19 cellular contexts compared by ENCODE assay signal in the genomic region with DNA sequence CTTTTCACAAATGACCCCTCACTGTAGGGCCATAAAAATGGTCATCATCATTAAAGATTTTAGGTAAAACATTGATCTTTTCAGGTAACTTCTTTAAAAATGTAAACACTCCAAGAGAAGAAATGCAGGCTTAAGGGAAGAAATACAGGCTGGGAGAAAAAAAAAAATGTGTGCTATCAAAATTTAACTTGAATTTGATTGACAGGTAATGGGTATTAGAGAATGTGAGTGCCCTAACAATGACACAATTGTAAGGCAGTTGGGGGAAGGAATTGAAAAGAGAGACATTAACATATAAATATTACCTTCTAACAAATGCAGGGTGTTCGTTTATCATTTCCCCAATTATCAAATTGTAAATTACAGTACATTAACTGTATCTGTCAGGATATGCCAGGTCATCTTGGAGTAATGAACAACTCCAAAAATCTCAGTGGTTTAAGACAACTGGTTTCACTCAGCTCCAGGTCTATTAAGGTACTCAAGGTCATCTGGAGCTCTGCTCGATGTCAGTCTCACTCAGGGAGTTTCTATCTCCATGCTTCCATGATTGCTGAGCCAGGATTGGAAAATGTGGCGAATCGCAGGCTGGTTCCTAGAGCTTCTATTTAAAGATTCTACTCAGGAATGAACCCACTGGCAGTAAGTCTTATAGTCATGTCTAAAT. TPM values are rescaled to one million over a fixed set of nuclear protein-coding genes. Genes with fewer than 3 reads are reported as not detected.
DNase-seq lines count a peak whose midpoint lies in the region; ATAC-seq, FAIRE-seq and TF ChIP-seq lines count a peak whose summit lies in the region.
"Had no signal": no experiment of that assay in that cellular context is flagged by ENCODE, and none has a peak within 500 bp of the region (broad histone marks: within the 10 kb centered on the region; RNA-seq: fewer than 3 reads in every experiment).

No MANE protein-coding gene starts in this region.

- no peaks in the 10 kb centered on the region for H3K4me1 Mint-ChIP-seq in glutamatergic neuron (ENCODE audit: low read depth, unreplicated experiment)

- no peak for TF ChIP-seq RAD21 in K562 (CRISPR knock-in tag; conservative IDR thresholded peaks at IDR 0.05 in 1 of 2, IDR thresholded peaks at IDR 0.05 in 1 of 2)

- H3K9me3 ChIP-seq in K562 (replicated peaks; ENCODE audit: control insufficient read depth, insufficient read depth, low read depth, low read length) (no peaks in the 10 kb centered on the region), tibial artery (no peaks in the 10 kb centered on the region)
- H3K9me3 ChIP-seq: A549 had no signal

- no peak for TF ChIP-seq CTCF in K562 (IDR thresholded peaks at IDR 0.05 in 2 of 3, conservative IDR thresholded peaks at IDR 0.05 in 1 of 3; ENCODE audit: insufficient read depth in 2 of 3, low read depth in 1 of 3, low read length in 3 of 3)
- no peak for TF ChIP-seq CTCF in tibial artery (IDR thresholded peaks at IDR 0.05)
- TF ChIP-seq CTCF in glutamatergic neuron (IDR thresholded peaks at IDR 0.05; ENCODE audit: partially characterized antibody, unreplicated experiment), result no peak

- no peak overlapping the region for H2AFZ ChIP-seq in K562 (ENCODE audit: low read depth, low read length)

- POLR2A ChIA-PET in HEK293T (lab: Yijun Ruan, JAX) (no interaction called here), K562 (lab: Yijun Ruan, JAX) (no interaction called here)

- H3K4me3 Mint-ChIP-seq in glutamatergic neuron (ENCODE audit: unreplicated experiment), result no peak overlapping the region
- H3K4me3 Mint-ChIP-seq: CD14-positive monocyte; CD8-positive, alpha-beta T cell; H9 had no signal

- CTCF ChIA-PET in HEK293T (lab: Yijun Ruan, JAX), result no interaction called here
- CTCF ChIA-PET in K562 (lab: Yijun Ruan, JAX; ENCODE audit: low intra/inter-chr PET ratio), result no interaction called here

- no peak for TF ChIP-seq EP300 in K562 (IDR thresholded peaks at IDR 0.05; ENCODE audit: low read length)

- in situ Hi-C loops in K562 (cut with MboI), result no loop called here

- H3K36me3 ChIP-seq in K562 (ENCODE audit: control insufficient read depth, insufficient read depth, low read length) (no peaks in the 10 kb centered on the region), tibial artery (peaks cover 10 to 19% (median 17%) of the 10 kb centered on the region in 3 donors)

- ATAC-seq in K562 (no peak), left cardiac atrium (peak; percentile 61 to 76), HG02870 (IDR thresholded peaks at IDR 0.05; ENCODE audit: unreplicated experiment) (no peak)
- ATAC-seq: A549; CD8-positive, alpha-beta T cell had no signal

- no peak overlapping the region for H3K27ac Mint-ChIP-seq in glutamatergic neuron (ENCODE audit: unreplicated experiment)
- H3K27ac Mint-ChIP-seq: CD14-positive monocyte; CD8-positive, alpha-beta T cell had no signal

- TF ChIP-seq POLR2A in K562 (conservative IDR thresholded peaks at IDR 0.05), result no peak

- H3K4me1 ChIP-seq in K562 (replicated peaks in 1 of 2; ENCODE audit: control insufficient read depth in 2 of 2, insufficient read depth in 2 of 2, low read length in 2 of 2), result no peaks in the 10 kb centered on the region
- peaks cover 0 to 40% (median 0%) of the 10 kb centered on the region in 4 donors for H3K4me1 ChIP-seq in tibial artery

- no peak overlapping the region for H3K9ac ChIP-seq in K562 (ENCODE audit: insufficient read depth in 1 of 2, low read depth in 2 of 2, low read length in 2 of 2)

- H3K27me3 ChIP-seq in K562 (ENCODE audit: control insufficient read depth in 2 of 2, insufficient read depth in 2 of 2, low read length in 2 of 2) (no peaks in the 10 kb centered on the region), tibial artery (no peaks in the 10 kb centered on the region)

- H3K4me3 ChIP-seq in K562 (no peak overlapping the region), tibial artery (no peak overlapping the region)
- H3K4me3 ChIP-seq: A549 had no signal

- DNase-seq in HEK293T (ENCODE audit: extremely low spot score) (no peak), K562 (ENCODE audit: extremely low read depth in 1 of 4, low spot score in 3 of 4) (no peak), left cardiac atrium (no peak), tibial artery (no peak), glutamatergic neuron (no peak)
- DNase-seq: CD8-positive, alpha-beta T cell; COR-L47; DMS153; DMS79 treated with DMSO at 0.1 percent for 48 hours; EL; GOT3; H9 had no signal

- intact Hi-C loops in K562 (cut with micrococcal nuclease) (no loop called here), left cardiac atrium (cut with DNase I) (no loop called here), tibial artery (cut with DNase I; ENCODE audit: low total_unique reads) (no loop called here)

- no peaks in the 10 kb centered on the region for H3K9me1 ChIP-seq in K562 (ENCODE audit: control insufficient read depth, insufficient read depth, low read length)

- H3K27ac ChIP-seq in K562 (ENCODE audit: extremely low read depth, low read depth, low read length), result no peak overlapping the region
- peak overlapping the region; percentile 5 to 21 for H3K27ac ChIP-seq in tibial artery
- H3K27ac ChIP-seq: A549 had no signal

- H3K9me3 Mint-ChIP-seq in glutamatergic neuron (ENCODE audit: unreplicated experiment), result no peaks in the 10 kb centered on the region
- H3K9me3 Mint-ChIP-seq: CD14-positive monocyte; CD8-positive, alpha-beta T cell; H9 had no signal

- no peaks in the 10 kb centered on the region for H3K36me3 Mint-ChIP-seq in glutamatergic neuron (ENCODE audit: unreplicated experiment)
- H3K36me3 Mint-ChIP-seq: CD14-positive monocyte; CD8-positive, alpha-beta T cell had no signal

- no peak for FAIRE-seq in K562 (lab: Jason Lieb, UNC)
- FAIRE-seq: A549, D721Med, G401.6, GM12892, HTR-8/SVneo had no signal

- BruUV-seq in K562 (replicated peaks; lab: Mats Ljungman, UMichigan), result no TSS peak

- no peak overlapping the region for H3K4me2 ChIP-seq in K562 (ENCODE audit: insufficient read depth, low read length)
- H3K4me2 ChIP-seq: A549 had no signal

- no peaks in the 10 kb centered on the region for H3K79me2 ChIP-seq in K562 (ENCODE audit: control insufficient read depth, insufficient read depth, low read length)

- WGBS in K562 (ENCODE audit: insufficient coverage, low coverage, missing lambda C conversion rate), result 5% methylated on average over 4 of the region's 4 CpGs

- H3K27me3 Mint-ChIP-seq in glutamatergic neuron (ENCODE audit: unreplicated experiment), result no peaks in the 10 kb centered on the region

- H4K20me1 ChIP-seq in K562 (replicated peaks; ENCODE audit: control insufficient read depth, insufficient read depth, low read length), result no peaks in the 10 kb centered on the region

TF ChIP-seq in HEK293T, 16 proteins besides CTCF, POLR2A, EP300 and RAD21:
- TF ChIP-seq, protein P1, sequence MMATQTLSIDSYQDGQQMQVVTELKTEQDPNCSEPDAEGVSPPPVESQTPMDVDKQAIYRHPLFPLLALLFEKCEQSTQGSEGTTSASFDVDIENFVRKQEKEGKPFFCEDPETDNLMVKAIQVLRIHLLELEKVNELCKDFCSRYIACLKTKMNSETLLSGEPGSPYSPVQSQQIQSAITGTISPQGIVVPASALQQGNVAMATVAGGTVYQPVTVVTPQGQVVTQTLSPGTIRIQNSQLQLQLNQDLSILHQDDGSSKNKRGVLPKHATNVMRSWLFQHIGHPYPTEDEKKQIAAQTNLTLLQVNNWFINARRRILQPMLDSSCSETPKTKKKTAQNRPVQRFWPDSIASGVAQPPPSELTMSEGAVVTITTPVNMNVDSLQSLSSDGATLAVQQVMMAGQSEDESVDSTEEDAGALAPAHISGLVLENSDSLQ (IDR thresholded peaks at IDR 0.05), result peak; percentile 77
- no peak for TF ChIP-seq LEF1 (IDR thresholded peaks at IDR 0.05; ENCODE audit: borderline replicate concordance)
- no peak for TF ChIP-seq TARDBP (IDR thresholded peaks at IDR 0.05)
- TF ChIP-seq SP1 (IDR thresholded peaks at IDR 0.05), result no peak

TF ChIP-seq in K562, 482 proteins besides CTCF, POLR2A, EP300 and RAD21:
- TF ChIP-seq, protein P1 (IDR thresholded peaks at IDR 0.05), result peak; percentile 22; the same call in 1 of the 2 replicates
- TF ChIP-seq, protein P2, sequence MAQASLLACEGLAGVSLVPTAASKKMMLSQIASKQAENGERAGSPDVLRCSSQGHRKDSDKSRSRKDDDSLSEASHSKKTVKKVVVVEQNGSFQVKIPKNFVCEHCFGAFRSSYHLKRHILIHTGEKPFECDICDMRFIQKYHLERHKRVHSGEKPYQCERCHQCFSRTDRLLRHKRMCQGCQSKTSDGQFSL (CRISPR knock-in tag; IDR thresholded peaks at IDR 0.05), result no peak
- TF ChIP-seq, protein P2 (tag; IDR thresholded peaks at IDR 0.05), result no peak
TF ChIP-seq in K562: peak in this region for 1.

RNA-seq across cellular contexts. Expression of a gene that starts 55.7 kb away (rescaled TPM):
- total RNA-seq in K562 (2011; cell fraction: chromatin; rRNA removed; ENCODE audit: low replicate concordance), result 0.02 and 0.07 TPM in 2 replicates
- not detected in 2 replicates for total RNA-seq in K562 (2011; cell fraction: nucleolus; rRNA removed)
- total RNA-seq in K562 (2011; cell fraction: nucleoplasm; rRNA removed), result 0.07 TPM in 1 of 2 replicates, not detected in the other
- 0.09 and 0.16 TPM in 2 replicates for total RNA-seq in K562 (2014; rRNA removed)
- total RNA-seq in K562 (2014; rRNA removed; fragmentation: Illumina TruSeq; extraction: Trizol), result 0.15 and 0.22 TPM in 2 replicates
- 0.29 and 0.34 TPM in 2 replicates for total RNA-seq in K562 (2015; rRNA removed; fragmentation: Illumina TruSeq; extraction: Trizol)
- 0.13 and 0.22 TPM in 2 replicates for total RNA-seq in K562 (2021)
- polyA plus RNA-seq in K562 (2011; rRNA removed), result 0.01 and 0.03 TPM in 2 replicates
- polyA plus RNA-seq in K562 (2011; cell fraction: cytosol; rRNA removed), result under 0.01 and 0.01 TPM in 2 replicates
- 0.04 TPM in 2 replicates for polyA plus RNA-seq in K562 (2011; cell fraction: nucleus; rRNA removed)
- polyA plus RNA-seq in K562 (2012), result 0.14 and 0.19 TPM in 2 replicates
- 0.09 and 0.10 TPM in 2 replicates for polyA plus RNA-seq in K562 (2014; fragmentation: Illumina TruSeq; extraction: Trizol)
- polyA plus RNA-seq in K562 (2014; fragmentation: Nextera tagmentation; extraction: Ambion mirVana), result under 1 TPM; 0.03 to 0.07 TPM
- 0.05 and 0.11 TPM in 2 replicates for polyA plus RNA-seq in K562 (2014; rRNA removed)
- polyA minus RNA-seq in K562 (2011; rRNA and poly(A)+ RNA removed), result 0.04 and 0.12 TPM in 2 replicates
- polyA minus RNA-seq in K562 (2011; cell fraction: cytosol; rRNA and poly(A)+ RNA removed), result 0.09 TPM in 1 of 2 replicates, not detected in the other
- under 0.01 and 0.11 TPM in 2 replicates for polyA minus RNA-seq in K562 (2011; cell fraction: nucleus; rRNA and poly(A)+ RNA removed)
- total RNA-seq in left cardiac atrium, result 1 to 10 TPM; 4.0 to 4.8 TPM
- total RNA-seq in glutamatergic neuron (ENCODE audit: unreplicated experiment), result 0.37 TPM
- polyA plus RNA-seq: CD14-positive monocyte had no signal

Comparison
In these comparisons a context has a peak if more than half of its experiments do, and no peak if none do; other contexts are left out.
1. ATAC-seq: peak in left cardiac atrium (2 of 2); none in K562 (single experiment) and HG02870 (single experiment).